ENCODE assay signal across 9 cellular contexts in genomic region chr1:67700692-67701410, GRCh38. TPM values are rescaled to one million over a fixed set of nuclear protein-coding genes. Genes with fewer than 3 reads are reported as not detected.
DNase-seq lines count a peak whose midpoint lies in the region; ATAC-seq and TF ChIP-seq lines count a peak whose summit lies in the region.
"Had no signal": no experiment of that assay in that cellular context is flagged by ENCODE, and none has a peak within 500 bp of the region (broad histone marks: within the 10 kb centered on the region; RNA-seq: fewer than 3 reads in every experiment).

No MANE protein-coding gene starts in this region.

- DNase-seq in NCI-H510A treated with DMSO at 0.1 percent for 48 hours (lab: John Stamatoyannopoulos, UW) = peak; percentile 29
- DNase-seq in NCI-H510A (lab: John Stamatoyannopoulos, UW) = no peak
- no peak for DNase-seq in ascending aorta (ENCODE audit: low spot score in 2 of 2)
- DNase-seq in mucosa of descending colon = no peak
- DNase-seq in dedifferentiated amniotic fluid mesenchymal stem cell (ENCODE audit: extremely low spot score) = no peak
- DNase-seq in medulla oblongata (ENCODE audit: extremely low spot score) = no peak

- peak in 1 of 3 experiments; percentile 18 for TF ChIP-seq CTCF in ascending aorta (IDR thresholded peaks at IDR 0.05)
- TF ChIP-seq CTCF in mucosa of descending colon (IDR thresholded peaks at IDR 0.05) = no peak

- intact Hi-C loops in ascending aorta (cut with DNase I) (no loop called here), mucosa of descending colon (cut with DNase I, micrococcal nuclease) (no loop called here)

- H3K9me3 ChIP-seq in HUES48 (ENCODE audit: control insufficient read depth, insufficient read depth, low read length) (no peaks in the 10 kb centered on the region), ascending aorta (no peaks in the 10 kb centered on the region), mucosa of descending colon (no peaks in the 10 kb centered on the region)

- H3K4me3 ChIP-seq in HUES48 (ENCODE audit: low read depth, low read length) (no peak overlapping the region), ascending aorta (no peak overlapping the region), mucosa of descending colon (no peak overlapping the region)

- no peaks in the 10 kb centered on the region for H3K27me3 ChIP-seq in HUES48 (ENCODE audit: control insufficient read depth, insufficient read depth, low read length)
- no peaks in the 10 kb centered on the region for H3K27me3 ChIP-seq in ascending aorta

- H3K36me3 ChIP-seq in HUES48 (ENCODE audit: control insufficient read depth, insufficient read depth, low read length) (no peaks in the 10 kb centered on the region; the same call in 1 of the 2 replicates), ascending aorta (peaks cover 10 to 30% of the 10 kb centered on the region in 2 donors), mucosa of descending colon (ENCODE audit: low read depth) (no peaks in the 10 kb centered on the region)

- H3K27ac ChIP-seq in HUES48 (ENCODE audit: low read depth, low read length) = peak overlapping the region; percentile 69
- H3K27ac ChIP-seq in ascending aorta = peak overlapping the region; percentile 1 to 43
- H3K27ac ChIP-seq: C4-2B had no signal

- no peak overlapping the region for H3K9ac ChIP-seq in HUES48 (ENCODE audit: low read depth, low read length)

- ATAC-seq in mucosa of descending colon = peak; percentile 66
- ATAC-seq in HG02884 (IDR thresholded peaks at IDR 0.05; ENCODE audit: unreplicated experiment) = no peak

- H3K4me1 ChIP-seq in HUES48 (ENCODE audit: control insufficient read depth, insufficient read depth, low read length) (peaks cover 10% of the 10 kb centered on the region), ascending aorta (peaks cover 0 to 4% of the 10 kb centered on the region in 2 donors), mucosa of descending colon (ENCODE audit: low read depth) (no peaks in the 10 kb centered on the region)

RNA-seq across cellular contexts. Expression of gene GADD45A, which starts 15.8 kb away (rescaled TPM):
- total RNA-seq in ascending aorta (111 TPM), mucosa of descending colon (10 to 100 TPM; 19.5 to 40.3 (median 27.1) TPM)
